ENCODE assay signal across 11 cellular contexts in the genomic region with DNA sequence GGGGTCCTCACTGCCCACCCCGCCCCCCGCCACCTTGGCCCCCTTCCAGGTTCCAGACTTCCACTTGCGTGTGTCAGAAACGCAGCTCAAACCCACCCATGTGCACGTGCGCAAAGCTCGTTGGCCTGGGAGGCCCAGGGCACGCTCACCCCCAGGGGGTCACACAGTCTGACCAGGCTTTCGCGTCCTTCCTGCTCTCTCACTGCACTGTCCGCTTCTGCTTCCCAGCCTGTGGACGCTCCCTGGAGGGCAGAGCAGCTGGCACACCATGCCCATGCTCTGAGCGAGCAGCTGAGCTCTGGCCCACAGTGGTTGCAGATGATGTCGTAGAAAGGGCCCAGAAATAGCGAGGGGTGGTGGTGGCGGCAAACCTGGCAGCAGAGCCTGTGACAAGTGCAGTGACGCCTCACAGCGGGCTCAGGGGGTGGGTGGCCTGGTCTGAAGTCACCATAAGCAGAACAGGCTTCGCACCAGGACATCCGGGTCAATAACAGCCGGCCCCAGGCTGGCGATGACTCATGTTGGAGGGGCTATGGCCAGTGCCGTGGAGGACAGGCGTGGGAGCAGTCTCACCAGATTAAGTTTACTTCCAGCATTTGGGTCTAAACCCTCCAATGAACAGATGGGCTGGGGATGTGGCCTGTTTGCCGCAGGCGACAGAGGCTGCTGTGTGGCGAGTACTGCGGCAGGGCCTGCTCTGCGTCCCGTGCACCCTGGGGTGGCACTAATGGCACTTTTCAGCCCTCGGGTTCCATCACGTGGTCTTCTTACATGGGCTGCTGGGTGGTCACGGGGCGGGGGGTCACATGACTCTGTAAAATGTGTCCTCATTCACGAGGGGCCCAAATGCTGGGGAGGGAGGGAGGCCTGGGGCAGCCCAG. TPM values are rescaled to one million over a fixed set of nuclear protein-coding genes. Genes with fewer than 3 reads are reported as not detected.
DNase-seq lines count a peak whose midpoint lies in the region; ATAC-seq, FAIRE-seq and TF ChIP-seq lines count a peak whose summit lies in the region.
"Had no signal": no experiment of that assay in that cellular context is flagged by ENCODE, and none has a peak within 500 bp of the region (broad histone marks: within the 10 kb centered on the region; RNA-seq: fewer than 3 reads in every experiment).

No MANE protein-coding gene starts in this region.

- H3K27me3 ChIP-seq in right lobe of liver = no peaks in the 10 kb centered on the region
- H3K27me3 ChIP-seq: ovary had no signal

- no peak for TF ChIP-seq POLR2A in right lobe of liver (IDR thresholded peaks at IDR 0.05)

- WGBS in right lobe of liver (ENCODE audit: insufficient coverage, low coverage, low lambda C conversion rate, missing lambda C conversion rate) = no CpG with 5 or more reads among the region's 35 CpGs

- peaks cover 0 to 5% (median 2%) of the 10 kb centered on the region in 4 donors for H3K4me1 ChIP-seq in right lobe of liver

- no peaks in the 10 kb centered on the region for H3K9me3 ChIP-seq in right lobe of liver
- H3K9me3 ChIP-seq: ovary had no signal

- H3K9me3 Mint-ChIP-seq in Calu3 (ENCODE audit: low read depth, unreplicated experiment) = no peaks in the 10 kb centered on the region

- ATAC-seq in right lobe of liver (peak; percentile 44 to 61 (median 48)), GM21447 (IDR thresholded peaks at IDR 0.05; ENCODE audit: unreplicated experiment) (no peak), HG02623 (IDR thresholded peaks at IDR 0.05; ENCODE audit: unreplicated experiment) (no peak), GM19452 (IDR thresholded peaks at IDR 0.05; ENCODE audit: unreplicated experiment) (no peak)

- TF ChIP-seq CTCF in Calu3 (IDR thresholded peaks at IDR 0.05; ENCODE audit: unreplicated experiment) (no peak), choroid plexus epithelial cell (conservative IDR thresholded peaks at IDR 0.05; ENCODE audit: low read depth, low read length) (no peak), right lobe of liver (IDR thresholded peaks at IDR 0.05) (no peak)

- H3K4me3 Mint-ChIP-seq in Calu3 (ENCODE audit: low read depth, unreplicated experiment) = peak overlapping the region; percentile 26

- DNase-seq in Calu3 (peak; percentile 58), MV-4-11 (lab: John Stamatoyannopoulos, UW) (peak; percentile 85), choroid plexus epithelial cell (ENCODE audit: low read depth) (peak; percentile 33), right lobe of liver (peak; percentile 44 to 64 (median 50)), GM19239 (ENCODE audit: insufficient read length, low spot score) (no peak)
- DNase-seq: activated CD4-positive, alpha-beta T cell treated with anti-CD3 and anti-CD28 coated beads, Interleukin-2, amount 50 U/mL, for 4 hours had no signal

- peaks cover 8% of the 10 kb centered on the region for H3K4me1 Mint-ChIP-seq in Calu3 (ENCODE audit: low read depth, unreplicated experiment)

- H3K27me3 Mint-ChIP-seq in Calu3 (ENCODE audit: unreplicated experiment) = peaks cover under 1% of the 10 kb centered on the region

- no peak for FAIRE-seq in GM19239 (lab: Jason Lieb, UNC)
- FAIRE-seq: bronchial epithelial cell had no signal

- no peaks in the 10 kb centered on the region for H3K36me3 ChIP-seq in right lobe of liver
- H3K36me3 ChIP-seq: ovary had no signal

- BruUV-seq in Calu3 (replicated peaks; lab: Mats Ljungman, UMichigan) = no TSS peak

- H3K27ac ChIP-seq in right lobe of liver = no peak overlapping the region
- H3K27ac ChIP-seq: ovary had no signal

- intact Hi-C loops in Calu3 (cut with micrococcal nuclease; ENCODE audit: unreplicated experiment) (no loop called here), right lobe of liver (cut with DNase I) (loop anchor here in 1 of 2 donors (5.0 kb wide), 1 partner anchor 290 kb away; no protein-coding TSS in a partner anchor)

- H3K36me3 Mint-ChIP-seq in Calu3 (ENCODE audit: insufficient read depth, unreplicated experiment) = no peaks in the 10 kb centered on the region

- H3K4me3 ChIP-seq in choroid plexus epithelial cell (ENCODE audit: low read depth, low read length) (no peak overlapping the region), right lobe of liver (no peak overlapping the region)
- H3K4me3 ChIP-seq: ovary had no signal

- H3K27ac Mint-ChIP-seq in Calu3 (ENCODE audit: unreplicated experiment) = no peak overlapping the region

- CTCF ChIA-PET in Calu3 (lab: Charles Lee) = no interaction called here

RNA-seq across cellular contexts. Expression of a gene that starts 49.0 kb away (rescaled TPM):
- 1.0 and 1.2 TPM in 2 replicates for total RNA-seq in Calu3 (2022)
- total RNA-seq in right lobe of liver = 1 to 10 TPM in 2 of 6 experiments, under 1 TPM in 4; 0.51 to 3.0 (median 0.87) TPM

Comparison
In these comparisons a context has a peak if more than half of its experiments do, and no peak if none do; other contexts are left out.
1. ATAC-seq: peak in right lobe of liver (4 of 4); none in GM21447 (single experiment), HG02623 (single experiment) and GM19452 (single experiment).